In genomic region chr14:49553892-49554291, GRCh38 we compare ENCODE assay signal across 15 cellular contexts.
"Had no signal": no experiment of that assay in that cellular context is flagged by ENCODE, and none has a peak within 500 bp of the region (broad histone marks: within the 10 kb centered on the region; RNA-seq: fewer than 3 reads in every experiment).

No MANE protein-coding gene starts in this region.

- H3K27ac ChIP-seq: breast epithelium, lower lobe of right lung, neural progenitor cell, pancreas had no signal

- H3K9me3 ChIP-seq: breast epithelium, lower lobe of right lung, pancreas had no signal

- H2AFZ ChIP-seq: neural progenitor cell had no signal

- DNase-seq: activated CD8-positive, alpha-beta memory T cell treated with anti-CD3 and anti-CD28 coated beads, Interleukin-2, amount 50 U/mL, for 4 hours; activated CD8-positive, alpha-beta T cell treated with anti-CD3 and anti-CD28 coated beads for 36 hours; activated naive CD8-positive, alpha-beta T cell treated with anti-CD3 and anti-CD28 coated beads, Interleukin-2, amount 10 ng/mL, durations not matched to agents 7 days and 5 days; aorta; endodermal cell; erythroblast; hypothalamus; immature natural killer cell; lower lobe of right lung; pancreas; stimulated activated CD4-positive, alpha-beta T cell treated with anti-CD3 and anti-CD28 coated beads, Interleukin-12 subunit alpha, Interleukin-12 subunit beta, amount 100 ng/mL, for 4 hours; stimulated activated naive CD4-positive, alpha-beta T cell treated with Interleukin-2 at 50 U/mL for 16 hours; trophoblast cell had no signal

- ATAC-seq: activated CD8-positive, alpha-beta T cell treated with anti-CD3 and anti-CD28 coated beads for 36 hours; lower lobe of right lung; pancreas had no signal

- H3K4me1 ChIP-seq: breast epithelium, lower lobe of right lung had no signal

- H3K9ac ChIP-seq: neural progenitor cell had no signal

- H3K27me3 ChIP-seq: breast epithelium, neural progenitor cell, pancreas had no signal

- H3K4me2 ChIP-seq: neural progenitor cell had no signal

- H3K36me3 ChIP-seq: breast epithelium, lower lobe of right lung, neural progenitor cell, pancreas had no signal

- H3K4me3 ChIP-seq: breast epithelium, lower lobe of right lung, neural progenitor cell, pancreas had no signal
